33 cellular contexts compared by ENCODE assay signal in the genomic region with DNA sequence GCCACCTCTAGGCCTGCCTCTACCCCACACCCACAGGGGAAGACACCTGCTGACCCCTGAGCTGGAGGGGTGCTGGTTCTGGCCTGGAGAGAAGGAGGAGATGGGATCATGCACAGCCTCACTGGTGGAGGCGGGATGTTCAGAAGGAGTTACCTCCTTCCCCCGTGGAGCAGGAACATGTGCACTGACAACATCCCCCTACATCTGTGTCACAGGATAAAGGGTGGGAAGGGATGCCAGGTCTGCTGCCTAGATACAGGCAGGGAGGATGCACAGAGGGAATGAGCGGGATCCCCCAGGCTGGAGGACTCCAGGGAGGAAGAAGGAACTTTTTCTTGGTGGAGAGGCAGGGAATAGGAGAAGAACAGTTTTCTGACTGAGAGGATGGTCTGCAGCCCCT. TPM values are rescaled to one million over a fixed set of nuclear protein-coding genes. Genes with fewer than 3 reads are reported as not detected.
"Had no signal": no experiment of that assay in that cellular context is flagged by ENCODE, and none has a peak within 500 bp of the region (broad histone marks: within the 10 kb centered on the region; RNA-seq: fewer than 3 reads in every experiment).

No MANE protein-coding gene starts in this region.

- H3K4me1 ChIP-seq: ascending aorta had no signal

- H3K36me3 ChIP-seq: ascending aorta had no signal

- ATAC-seq: activated CD8-positive, alpha-beta T cell treated with anti-CD3 and anti-CD28 coated beads for 36 hours; activated naive CD8-positive, alpha-beta T cell treated with anti-CD3 and anti-CD28 coated beads, Interleukin-2, amount 50 U/mL, for 24 hours; activated T-cell treated with anti-CD3 and anti-CD28 coated beads, Interleukin-2, amount 50 U/mL, for 4 hours; activated T-cell treated with anti-CD3 and anti-CD28 coated beads, Interleukin-2, amount 50 U/mL, for 72 hours; activated T-helper 17 cell treated with anti-CD3 and anti-CD28 coated beads, Interleukin-2, amount 50 U/mL, for 72 hours had no signal

- H3K27ac Mint-ChIP-seq: activated B cell treated with CpG ODN at 0.5 μM for 24 hours; activated CD4-positive, alpha-beta memory T cell treated with anti-CD3 and anti-CD28 coated beads for 36 hours; activated CD4-positive, alpha-beta T cell treated with anti-CD3 and anti-CD28 coated beads, Interleukin-2, amount 10 ng/mL, durations not matched to agents 24 days and 14 days; activated CD8-positive, alpha-beta T cell treated with anti-CD3 and anti-CD28 coated beads for 36 hours; activated naive CD4-positive, alpha-beta T cell treated with anti-CD3 and anti-CD28 coated beads, Interleukin-2, amount 10 ng/mL, durations not matched to agents 7 days and 5 days; activated naive CD4-positive, alpha-beta T cell treated with anti-CD3 and anti-CD28 coated beads, Interleukin-2, amount 50 U/mL, for 24 hours; activated naive CD8-positive, alpha-beta T cell; activated naive CD8-positive, alpha-beta T cell treated with anti-CD3 and anti-CD28 coated beads, Interleukin-2, amount 10 ng/mL, durations not matched to agents 7 days and 5 days; activated naive CD8-positive, alpha-beta T cell treated with anti-CD3 and anti-CD28 coated beads, Interleukin-2, amount 50 U/mL, for 24 hours; activated T-cell treated with anti-CD3 and anti-CD28 coated beads, Interleukin-2, amount 50 U/mL, for 72 hours; activated T-helper 1 cell treated with anti-CD3 and anti-CD28 coated beads, Interleukin-12 subunit alpha, Interleukin-12 subunit beta, Interleukin-2, Interleukin-4 antibody, amounts not matched to agents 30 ng/mL and 10 ng/mL and 1 ng/mL, durations not matched to agents 14 hours and 24 hours and 36 hours; activated T-helper 17 cell treated with anti-CD3 and anti-CD28 coated beads, Interleukin-2, amount 50 U/mL, for 72 hours; T-helper 1 cell treated with Interleukin-12 subunit alpha and Interleukin-12 subunit beta and Interleukin-4 antibody, amounts not matched to agents 30 μg/mL and 1 μg/mL, for 36 hours; T-helper 2 cell treated with Interferon-gamma antibody and Interleukin-4, amounts not matched to agents 5 μg/mL and 100 μg/mL, for 36 hours had no signal

- H3K4me3 ChIP-seq: ascending aorta had no signal

- H3K27me3 ChIP-seq: ascending aorta had no signal

- H3K4me1 Mint-ChIP-seq: activated B cell treated with CpG ODN at 0.5 μM for 24 hours; activated CD4-positive, alpha-beta T cell treated with anti-CD3 and anti-CD28 coated beads, Interleukin-2, amount 10 ng/mL, durations not matched to agents 24 days and 14 days; activated naive CD4-positive, alpha-beta T cell treated with anti-CD3 and anti-CD28 coated beads, Interleukin-2, amount 10 ng/mL, durations not matched to agents 7 days and 5 days; activated naive CD4-positive, alpha-beta T cell treated with anti-CD3 and anti-CD28 coated beads, Interleukin-2, amount 50 U/mL, for 24 hours; activated naive CD8-positive, alpha-beta T cell treated with anti-CD3 and anti-CD28 coated beads, Interleukin-2, amount 10 ng/mL, durations not matched to agents 7 days and 5 days; activated naive CD8-positive, alpha-beta T cell treated with anti-CD3 and anti-CD28 coated beads, Interleukin-2, amount 50 U/mL, for 24 hours; activated T-helper 17 cell treated with anti-CD3 and anti-CD28 coated beads, Interleukin-2, amount 50 U/mL, for 72 hours; central memory CD8-positive, alpha-beta T cell had no signal

- H3K9me3 Mint-ChIP-seq: activated B cell treated with CpG ODN at 0.5 μM for 24 hours; activated CD4-positive, alpha-beta memory T cell treated with anti-CD3 and anti-CD28 coated beads for 36 hours; activated CD4-positive, alpha-beta T cell treated with anti-CD3 and anti-CD28 coated beads, Interleukin-2, amount 10 ng/mL, durations not matched to agents 24 days and 14 days; activated CD8-positive, alpha-beta T cell treated with anti-CD3 and anti-CD28 coated beads for 36 hours; activated naive CD4-positive, alpha-beta T cell treated with anti-CD3 and anti-CD28 coated beads, Interleukin-2, amount 50 U/mL, for 24 hours; activated naive CD8-positive, alpha-beta T cell treated with anti-CD3 and anti-CD28 coated beads, Interleukin-2, amount 10 ng/mL, durations not matched to agents 7 days and 5 days; activated naive CD8-positive, alpha-beta T cell treated with anti-CD3 and anti-CD28 coated beads, Interleukin-2, amount 50 U/mL, for 24 hours; activated T-cell treated with anti-CD3 and anti-CD28 coated beads, Interleukin-2, amount 50 U/mL, for 4 hours; activated T-helper 1 cell treated with anti-CD3 and anti-CD28 coated beads, Interleukin-12 subunit alpha, Interleukin-12 subunit beta, Interleukin-2, Interleukin-4 antibody, amounts not matched to agents 30 ng/mL and 10 ng/mL and 1 ng/mL, durations not matched to agents 14 hours and 24 hours and 36 hours; activated T-helper 17 cell treated with anti-CD3 and anti-CD28 coated beads, Interleukin-2, amount 50 U/mL, for 72 hours; brain; T-helper 1 cell treated with Interleukin-12 subunit alpha and Interleukin-12 subunit beta and Interleukin-4 antibody, amounts not matched to agents 30 μg/mL and 1 μg/mL, for 36 hours; T-helper 2 cell treated with Interferon-gamma antibody and Interleukin-4, amounts not matched to agents 5 μg/mL and 100 μg/mL, for 36 hours had no signal

- H3K27me3 Mint-ChIP-seq: activated CD4-positive, alpha-beta memory T cell treated with anti-CD3 and anti-CD28 coated beads for 36 hours; activated CD4-positive, alpha-beta T cell treated with anti-CD3 and anti-CD28 coated beads, Interleukin-2, amount 10 ng/mL, durations not matched to agents 24 days and 14 days; activated naive CD4-positive, alpha-beta T cell treated with anti-CD3 and anti-CD28 coated beads, Interleukin-2, amount 10 ng/mL, durations not matched to agents 7 days and 5 days; central memory CD8-positive, alpha-beta T cell had no signal

- H3K9me3 ChIP-seq: ascending aorta had no signal

- H3K27ac ChIP-seq: ascending aorta, VCaP had no signal

- H3K36me3 Mint-ChIP-seq: activated CD4-positive, alpha-beta memory T cell treated with anti-CD3 and anti-CD28 coated beads for 36 hours; activated naive CD4-positive, alpha-beta T cell treated with anti-CD3 and anti-CD28 coated beads, Interleukin-2, amount 10 ng/mL, durations not matched to agents 7 days and 5 days; activated naive CD4-positive, alpha-beta T cell treated with anti-CD3 and anti-CD28 coated beads, Interleukin-2, amount 50 U/mL, for 24 hours; activated naive CD8-positive, alpha-beta T cell; activated naive CD8-positive, alpha-beta T cell treated with anti-CD3 and anti-CD28 coated beads, Interleukin-2, amount 10 ng/mL, durations not matched to agents 7 days and 5 days had no signal

- DNase-seq: activated B cell treated with CpG ODN at 0.5 μM for 24 hours; activated CD4-positive, alpha-beta memory T cell treated with anti-CD3 and anti-CD28 coated beads for 36 hours; activated CD4-positive, alpha-beta T cell treated with anti-CD3 and anti-CD28 coated beads for 4 hours; activated CD4-positive, alpha-beta T cell treated with anti-CD3 and anti-CD28 coated beads, Interleukin-2, amount 10 ng/mL, durations not matched to agents 24 days and 14 days; activated CD4-positive, alpha-beta T cell treated with anti-CD3 and anti-CD28 coated beads, Interleukin-2, amount 50 U/mL, for 1 hour; activated CD4-positive, alpha-beta T cell treated with anti-CD3 and anti-CD28 coated beads, Interleukin-2, amount 50 U/mL, for 4 hours; activated CD4-positive, CD25-positive, alpha-beta regulatory T cell treated with anti-CD3 and anti-CD28 coated beads, Interleukin-2, amount 50 U/mL, for 72 hours; activated CD8-positive, alpha-beta memory T cell treated with anti-CD3 and anti-CD28 coated beads, Interleukin-2, amount 50 U/mL, for 4 hours; activated CD8-positive, alpha-beta T cell treated with anti-CD3 and anti-CD28 coated beads for 36 hours; activated naive CD4-positive, alpha-beta T cell treated with anti-CD3 and anti-CD28 coated beads, Interleukin-2, amount 10 ng/mL, durations not matched to agents 7 days and 5 days; activated naive CD4-positive, alpha-beta T cell treated with Interleukin-2 at 50 U/mL for 16 hours; activated naive CD8-positive, alpha-beta T cell treated with anti-CD3 and anti-CD28 coated beads, Interleukin-2, amount 10 ng/mL, durations not matched to agents 7 days and 5 days; activated naive CD8-positive, alpha-beta T cell treated with anti-CD3 and anti-CD28 coated beads, Interleukin-2, amount 50 U/mL, for 24 hours; activated T-cell treated with anti-CD3 and anti-CD28 coated beads for 4 hours; activated T-cell treated with anti-CD3 and anti-CD28 coated beads, Interleukin-2, amount 50 U/mL, for 1 hour; activated T-cell treated with anti-CD3 and anti-CD28 coated beads, Interleukin-2, amount 50 U/mL, for 4 hours; activated T-cell treated with anti-CD3 and anti-CD28 coated beads, Interleukin-2, amount 50 U/mL, for 72 hours; amygdala; cerebellar nuclear complex; T-helper 1 cell; T-helper 2 cell; T-helper 9 cell had no signal

- H3K4me3 Mint-ChIP-seq: activated B cell treated with CpG ODN at 0.5 μM for 24 hours; activated CD4-positive, alpha-beta memory T cell treated with anti-CD3 and anti-CD28 coated beads for 36 hours; activated CD4-positive, alpha-beta T cell treated with anti-CD3 and anti-CD28 coated beads, Interleukin-2, amount 10 ng/mL, durations not matched to agents 24 days and 14 days; activated CD8-positive, alpha-beta T cell treated with anti-CD3 and anti-CD28 coated beads for 36 hours; activated naive CD4-positive, alpha-beta T cell treated with anti-CD3 and anti-CD28 coated beads, Interleukin-2, amount 10 ng/mL, durations not matched to agents 7 days and 5 days; activated naive CD4-positive, alpha-beta T cell treated with anti-CD3 and anti-CD28 coated beads, Interleukin-2, amount 50 U/mL, for 24 hours; activated naive CD8-positive, alpha-beta T cell; activated naive CD8-positive, alpha-beta T cell treated with anti-CD3 and anti-CD28 coated beads, Interleukin-2, amount 10 ng/mL, durations not matched to agents 7 days and 5 days; activated naive CD8-positive, alpha-beta T cell treated with anti-CD3 and anti-CD28 coated beads, Interleukin-2, amount 50 U/mL, for 24 hours; activated T-cell treated with anti-CD3 and anti-CD28 coated beads, Interleukin-2, amount 50 U/mL, for 4 hours; activated T-cell treated with anti-CD3 and anti-CD28 coated beads, Interleukin-2, amount 50 U/mL, for 72 hours; activated T-helper 1 cell treated with anti-CD3 and anti-CD28 coated beads, Interleukin-12 subunit alpha, Interleukin-12 subunit beta, Interleukin-2, Interleukin-4 antibody, amounts not matched to agents 30 ng/mL and 10 ng/mL and 1 ng/mL, durations not matched to agents 14 hours and 24 hours and 36 hours; activated T-helper 17 cell treated with anti-CD3 and anti-CD28 coated beads, Interleukin-2, amount 50 U/mL, for 72 hours; brain; central memory CD8-positive, alpha-beta T cell; T-helper 1 cell treated with Interleukin-12 subunit alpha and Interleukin-12 subunit beta and Interleukin-4 antibody, amounts not matched to agents 30 μg/mL and 1 μg/mL, for 36 hours; T-helper 2 cell treated with Interferon-gamma antibody and Interleukin-4, amounts not matched to agents 5 μg/mL and 100 μg/mL, for 36 hours had no signal

RNA-seq across cellular contexts. Expression of a gene that starts 8.8 kb away (rescaled TPM):
- total RNA-seq: activated B cell treated with CpG ODN at 0.5 μM for 24 hours; activated CD4-positive, alpha-beta memory T cell treated with anti-CD3 and anti-CD28 coated beads for 36 hours; activated CD4-positive, alpha-beta T cell treated with anti-CD3 and anti-CD28 coated beads, Interleukin-2, amount 10 ng/mL, durations not matched to agents 24 days and 14 days; activated CD8-positive, alpha-beta memory T cell treated with anti-CD3 and anti-CD28 coated beads for 36 hours; activated CD8-positive, alpha-beta T cell treated with anti-CD3 and anti-CD28 coated beads for 36 hours; activated naive CD8-positive, alpha-beta T cell treated with anti-CD3 and anti-CD28 coated beads, Interleukin-2, amount 10 ng/mL, durations not matched to agents 7 days and 5 days; activated T-cell treated with anti-CD3 and anti-CD28 coated beads, Interleukin-2, amount 50 U/mL, for 4 hours; activated T-cell treated with anti-CD3 and anti-CD28 coated beads, Interleukin-2, amount 50 U/mL, for 72 hours; activated T-helper 1 cell treated with anti-CD3 and anti-CD28 coated beads, Interleukin-12 subunit alpha, Interleukin-12 subunit beta, Interleukin-2, Interleukin-4 antibody, amounts not matched to agents 30 ng/mL and 10 ng/mL and 1 ng/mL, durations not matched to agents 14 hours and 24 hours and 36 hours; activated T-helper 17 cell treated with anti-CD3 and anti-CD28 coated beads, Interleukin-2, amount 50 U/mL, for 72 hours had no signal
